In genomic region chr9:97564291-97565175, GRCh38 we compare ENCODE assay signal across 1 cellular context.
A peak's percentile ranks its signal among the peaks of the same experiment; 100 is the strongest.
TF ChIP-seq lines count a peak whose summit lies in the region.

No MANE protein-coding gene starts in this region.

TF ChIP-seq in SK-N-SH treated with all-trans-retinoic acid at 6 μM for 48 hours, 23 proteins besides CTCF, POLR2A, EP300 and RAD21 (continued from another document):
- TF ChIP-seq TSHZ2 (CRISPR knock-in tag; IDR thresholded peaks at IDR 0.05): peak; percentile 81
- TF ChIP-seq ESRRG (CRISPR knock-in tag; IDR thresholded peaks at IDR 0.05): no peak
- no peak for TF ChIP-seq CSRNP3 (CRISPR knock-in tag; IDR thresholded peaks at IDR 0.05)
